ENCODE assay signal across 8 cellular contexts in genomic region chr13:18212873-18213272, GRCh38.
DNase-seq lines count a peak whose midpoint lies in the region; ATAC-seq lines count a peak whose summit lies in the region.

No MANE protein-coding gene starts in this region.

- peak in 1 of 3 experiments; percentile 16 for DNase-seq in effector memory CD8-positive, alpha-beta T cell
- peak; percentile 15 for DNase-seq in renal cortical epithelial cell (ENCODE audit: low read depth)
- no peak for DNase-seq in NCI-H1694 treated with DMSO at 0.1 percent for 48 hours (lab: John Stamatoyannopoulos, UW)
- no peak for DNase-seq in NCI-H524 treated with DMSO at 0.1 percent for 48 hours (lab: John Stamatoyannopoulos, UW)
- no peak for DNase-seq in stimulated activated naive B cell treated with anti-CD40 and anti-IgM and Interleukin-4, amounts not matched to agents 10 μg/mL and 1 μg/mL and 100 μg/mL, for 72 hours

- H3K27me3 Mint-ChIP-seq in effector memory CD8-positive, alpha-beta T cell, result no peaks in the 10 kb centered on the region
- no peaks in the 10 kb centered on the region for H3K27me3 Mint-ChIP-seq in stimulated activated naive B cell treated with anti-CD40 and anti-IgM and Interleukin-4, amounts not matched to agents 10 μg/mL and 1 μg/mL and 100 μg/mL, for 72 hours

- H3K9me3 Mint-ChIP-seq in effector memory CD8-positive, alpha-beta T cell, result peaks cover 5 to 16% of the 10 kb centered on the region in 2 donors
- peaks cover 9 to 12% of the 10 kb centered on the region in 2 donors for H3K9me3 Mint-ChIP-seq in stimulated activated naive B cell treated with anti-CD40 and anti-IgM and Interleukin-4, amounts not matched to agents 10 μg/mL and 1 μg/mL and 100 μg/mL, for 72 hours

- ATAC-seq in GM21515 (IDR thresholded peaks at IDR 0.05; ENCODE audit: unreplicated experiment), result peak; percentile 30
- ATAC-seq in HG03378 (IDR thresholded peaks at IDR 0.05; ENCODE audit: unreplicated experiment), result peak; percentile 53
- ATAC-seq in effector memory CD8-positive, alpha-beta T cell (replicated peaks), result peak; percentile 42
- no peak for ATAC-seq in GM19351 (IDR thresholded peaks at IDR 0.05; ENCODE audit: unreplicated experiment)
- no peak for ATAC-seq in stimulated activated naive B cell treated with anti-CD40 and anti-IgM and Interleukin-4, amounts not matched to agents 10 μg/mL and 1 μg/mL and 100 μg/mL, for 72 hours (replicated peaks)

- H3K36me3 Mint-ChIP-seq in effector memory CD8-positive, alpha-beta T cell (ENCODE audit: insufficient read depth), result no peaks in the 10 kb centered on the region
- H3K36me3 Mint-ChIP-seq in stimulated activated naive B cell treated with anti-CD40 and anti-IgM and Interleukin-4, amounts not matched to agents 10 μg/mL and 1 μg/mL and 100 μg/mL, for 72 hours, result peaks cover 0 to 1% of the 10 kb centered on the region in 2 donors

- H3K4me1 Mint-ChIP-seq in effector memory CD8-positive, alpha-beta T cell (ENCODE audit: low read depth in 2 of 2), result no peaks in the 10 kb centered on the region
- H3K4me1 Mint-ChIP-seq in stimulated activated naive B cell treated with anti-CD40 and anti-IgM and Interleukin-4, amounts not matched to agents 10 μg/mL and 1 μg/mL and 100 μg/mL, for 72 hours, result no peaks in the 10 kb centered on the region

- H3K27ac Mint-ChIP-seq in effector memory CD8-positive, alpha-beta T cell, result no peak overlapping the region
- H3K27ac Mint-ChIP-seq in stimulated activated naive B cell treated with anti-CD40 and anti-IgM and Interleukin-4, amounts not matched to agents 10 μg/mL and 1 μg/mL and 100 μg/mL, for 72 hours, result no peak overlapping the region

- H3K4me3 Mint-ChIP-seq in effector memory CD8-positive, alpha-beta T cell, result no peak overlapping the region
- no peak overlapping the region for H3K4me3 Mint-ChIP-seq in stimulated activated naive B cell treated with anti-CD40 and anti-IgM and Interleukin-4, amounts not matched to agents 10 μg/mL and 1 μg/mL and 100 μg/mL, for 72 hours

Comparison
In these comparisons a context has a peak if more than half of its experiments do, and no peak if none do; other contexts are left out.
1. ATAC-seq: peak in GM21515 (single experiment), HG03378 (single experiment) and effector memory CD8-positive, alpha-beta T cell (single experiment); none in GM19351 (single experiment) and stimulated activated naive B cell treated with anti-CD40 and anti-IgM and Interleukin-4, amounts not matched to agents 10 μg/mL and 1 μg/mL and 100 μg/mL, for 72 hours (0 of 2).